8 cellular contexts compared by ENCODE assay signal in genomic region chr1:67400029-67400786, GRCh38. TPM values are rescaled to one million over a fixed set of nuclear protein-coding genes. Genes with fewer than 3 reads are reported as not detected.
DNase-seq lines count a peak whose midpoint lies in the region; ATAC-seq and TF ChIP-seq lines count a peak whose summit lies in the region.
"Not testable (repeated sequence)": the region's sequence is repeated elsewhere in the genome, so short reads cannot be mapped to it uniquely, and the experiment has no call there.

No MANE protein-coding gene starts in this region.

- not testable (repeated sequence) for H3K4me3 Mint-ChIP-seq in activated CD4-positive, alpha-beta T cell treated with anti-CD3 and anti-CD28 coated beads for 36 hours; activated T-helper 2 cell treated with anti-CD3 and anti-CD28 coated beads, Interferon-gamma antibody, Interleukin-2, Interleukin-4, amounts not matched to agents 10 μg/mL and 5 μg/mL and 100 μg/mL, durations not matched to agents 14 hours and 24 hours and 36 hours (ENCODE audit: low read depth); chondrocyte (ENCODE audit: unreplicated experiment)

- H3K27me3 ChIP-seq in PC-9 (ENCODE audit: insufficient read depth, low read depth), result not testable (repeated sequence)

- TF ChIP-seq CTCF in PC-9 (conservative IDR thresholded peaks at IDR 0.05); chondrocyte (IDR thresholded peaks at IDR 0.05): not testable (repeated sequence)

- H2AFZ ChIP-seq in PC-9, result not testable (repeated sequence)

- H3K27ac Mint-ChIP-seq in activated CD4-positive, alpha-beta T cell treated with anti-CD3 and anti-CD28 coated beads for 36 hours, result peak overlapping the region; percentile 67
- peak overlapping the region; percentile 55 for H3K27ac Mint-ChIP-seq in activated T-helper 2 cell treated with anti-CD3 and anti-CD28 coated beads, Interferon-gamma antibody, Interleukin-2, Interleukin-4, amounts not matched to agents 10 μg/mL and 5 μg/mL and 100 μg/mL, durations not matched to agents 14 hours and 24 hours and 36 hours
- peak overlapping the region; percentile 5 for H3K27ac Mint-ChIP-seq in chondrocyte (ENCODE audit: unreplicated experiment)

- not testable (repeated sequence) for H3K79me2 ChIP-seq in PC-9 (ENCODE audit: low read depth)

- H3K9me2 ChIP-seq in PC-9 (ENCODE audit: insufficient read depth), result not testable (repeated sequence)

- not testable (repeated sequence) for H3K36me3 ChIP-seq in PC-9 (ENCODE audit: low read depth)

- not testable (repeated sequence) for H3K4me1 ChIP-seq in PC-9 (replicated peaks; ENCODE audit: insufficient read depth)

- 0 out of 2 replicates have a peak overlapping the region, but pooled peaks have one; percentile 38 for H3K27ac ChIP-seq in PC-9

- CTCF ChIA-PET in PC-9 (lab: Charles Lee), result not testable (repeated sequence)
- CTCF ChIA-PET in activated CD4-positive, alpha-beta T cell treated with anti-CD3 and anti-CD28 coated beads for 36 hours (lab: Charles Lee), result interaction anchor here (0.6 to 0.7 kb wide), 2 partner anchors 102 to 114 kb away, joined by 3 read pairs; no protein-coding TSS in a partner anchor

- peaks cover 45% of the 10 kb centered on the region for H3F3A ChIP-seq in PC-9 (ENCODE audit: insufficient read depth, low read depth)

- peak; percentile 78 for ATAC-seq in activated CD4-positive, alpha-beta T cell treated with anti-CD3 and anti-CD28 coated beads for 36 hours

- H3K4me3 ChIP-seq in PC-9, result not testable (repeated sequence)

- H3K4me1 Mint-ChIP-seq in activated CD4-positive, alpha-beta T cell treated with anti-CD3 and anti-CD28 coated beads for 36 hours, result peaks cover 21% of the 10 kb centered on the region
- H3K4me1 Mint-ChIP-seq in activated T-helper 2 cell treated with anti-CD3 and anti-CD28 coated beads, Interferon-gamma antibody, Interleukin-2, Interleukin-4, amounts not matched to agents 10 μg/mL and 5 μg/mL and 100 μg/mL, durations not matched to agents 14 hours and 24 hours and 36 hours (ENCODE audit: low read depth), result peaks cover 11% of the 10 kb centered on the region
- not testable (repeated sequence) for H3K4me1 Mint-ChIP-seq in chondrocyte (ENCODE audit: low read depth)

- H3K9me3 ChIP-seq in PC-9 (ENCODE audit: insufficient read depth, low read depth), result not testable (repeated sequence)

- BruUV-seq in PC-9 (replicated peaks; lab: Mats Ljungman, UMichigan), result not testable (repeated sequence)

- peak overlapping the region; percentile 43 for H3K4me2 ChIP-seq in PC-9

- not testable (repeated sequence) for H3K27me3 Mint-ChIP-seq in activated CD4-positive, alpha-beta T cell treated with anti-CD3 and anti-CD28 coated beads for 36 hours; activated T-helper 2 cell treated with anti-CD3 and anti-CD28 coated beads, Interferon-gamma antibody, Interleukin-2, Interleukin-4, amounts not matched to agents 10 μg/mL and 5 μg/mL and 100 μg/mL, durations not matched to agents 14 hours and 24 hours and 36 hours (ENCODE audit: low read depth); chondrocyte (ENCODE audit: low read depth)

- H3K9me3 Mint-ChIP-seq in activated CD4-positive, alpha-beta T cell treated with anti-CD3 and anti-CD28 coated beads for 36 hours (ENCODE audit: low read depth); activated T-helper 2 cell treated with anti-CD3 and anti-CD28 coated beads, Interferon-gamma antibody, Interleukin-2, Interleukin-4, amounts not matched to agents 10 μg/mL and 5 μg/mL and 100 μg/mL, durations not matched to agents 14 hours and 24 hours and 36 hours; chondrocyte (ENCODE audit: low read depth): not testable (repeated sequence)

- not testable (repeated sequence) for H4K20me1 ChIP-seq in PC-9 (ENCODE audit: insufficient read depth)

- DNase-seq in H4 (ENCODE audit: low spot score), result peak; percentile 65
- DNase-seq in PC-9, result peak; percentile 57 to 82
- DNase-seq in activated CD4-positive, alpha-beta T cell treated with anti-CD3 and anti-CD28 coated beads for 36 hours, result peak; percentile 83
- not testable (repeated sequence) for DNase-seq in activated T-helper 2 cell treated with anti-CD3 and anti-CD28 coated beads, Interferon-gamma antibody, Interleukin-2, Interleukin-4, amounts not matched to agents 10 μg/mL and 5 μg/mL and 100 μg/mL, durations not matched to agents 14 hours and 24 hours and 36 hours (ENCODE audit: low spot score); chondrocyte (ENCODE audit: low spot score)
- DNase-seq in kidney tubule cell (ENCODE audit: low spot score), result peak; percentile 92
- DNase-seq in stimulated activated CD4-positive, alpha-beta T cell treated with anti-CD3 and anti-CD28 coated beads, Interleukin-12 subunit alpha, Interleukin-12 subunit beta, amount 100 ng/mL, for 48 hours (ENCODE audit: low read depth in 2 of 3, low spot score in 1 of 3), result peak; percentile 52 to 78 (median 68)
- DNase-seq in stimulated activated naive CD4-positive, alpha-beta T cell treated with Interleukin-2 at 50 U/mL for 16 hours (lab: John Stamatoyannopoulos, UW), result peak; percentile 54

- H3K36me3 Mint-ChIP-seq in activated CD4-positive, alpha-beta T cell treated with anti-CD3 and anti-CD28 coated beads for 36 hours (ENCODE audit: low read depth), result peaks cover 59% of the 10 kb centered on the region
- H3K36me3 Mint-ChIP-seq in activated T-helper 2 cell treated with anti-CD3 and anti-CD28 coated beads, Interferon-gamma antibody, Interleukin-2, Interleukin-4, amounts not matched to agents 10 μg/mL and 5 μg/mL and 100 μg/mL, durations not matched to agents 14 hours and 24 hours and 36 hours (ENCODE audit: low read depth), result peaks cover 73% of the 10 kb centered on the region
- not testable (repeated sequence) for H3K36me3 Mint-ChIP-seq in chondrocyte (ENCODE audit: low read depth)

- intact Hi-C loops in PC-9 (cut with micrococcal nuclease; ENCODE audit: unreplicated experiment), result not testable (repeated sequence)
- intact Hi-C loops in activated CD4-positive, alpha-beta T cell treated with anti-CD3 and anti-CD28 coated beads for 36 hours (cut with DNase I, micrococcal nuclease), result loop anchor here (1.0 to 5.0 kb wide), 3 partner anchors 63 to 168 kb away; no protein-coding TSS in a partner anchor
- intact Hi-C loops in activated T-helper 2 cell treated with anti-CD3 and anti-CD28 coated beads, Interferon-gamma antibody, Interleukin-2, Interleukin-4, amounts not matched to agents 10 μg/mL and 5 μg/mL and 100 μg/mL, durations not matched to agents 14 hours and 24 hours and 36 hours (cut with micrococcal nuclease), result loop anchor here (2.0 to 5.0 kb wide), 2 partner anchors 29 to 48 kb away; no protein-coding TSS in a partner anchor

- POLR2A ChIA-PET in PC-9 (lab: Charles Lee; ENCODE audit: unreplicated experiment), result interaction anchor here (0.6 kb wide), 1 partner anchor 28 kb away, joined by 4 read pairs; no protein-coding TSS in a partner anchor
- POLR2A ChIA-PET in activated CD4-positive, alpha-beta T cell treated with anti-CD3 and anti-CD28 coated beads for 36 hours (lab: Charles Lee), result interaction anchor here (0.6 to 0.9 kb wide), 3 partner anchors 9 to 60 kb away, joined by 3 to 4 read pairs (median 3); no protein-coding TSS in a partner anchor

RNA-seq across cellular contexts. Expression of gene SERBP1, which starts 30.0 kb away (rescaled TPM):
- 263 and 300 TPM in 2 replicates for total RNA-seq in H4 (2014; rRNA removed; shearing (Covaris generic))
- total RNA-seq in PC-9 (2021), result 312 and 339 TPM in 2 replicates
- 100 to 1,000 TPM; 433 to 510 TPM for total RNA-seq in activated CD4-positive, alpha-beta T cell treated with anti-CD3 and anti-CD28 coated beads for 36 hours
- total RNA-seq in activated T-helper 2 cell treated with anti-CD3 and anti-CD28 coated beads, Interferon-gamma antibody, Interleukin-2, Interleukin-4, amounts not matched to agents 10 μg/mL and 5 μg/mL and 100 μg/mL, durations not matched to agents 14 hours and 24 hours and 36 hours, result 484 and 491 TPM in 2 replicates
- total RNA-seq in chondrocyte, result 143 to 175 TPM (median 145 TPM) in 3 replicates

Comparison
In these comparisons a context has a peak if more than half of its experiments do, and no peak if none do; other contexts are left out.
1. H3K27ac Mint-ChIP-seq: peak in every context shown above with its lines; median percentile 67 in activated CD4-positive, alpha-beta T cell treated with anti-CD3 and anti-CD28 coated beads for 36 hours; 55 in activated T-helper 2 cell treated with anti-CD3 and anti-CD28 coated beads, Interferon-gamma antibody, Interleukin-2, Interleukin-4, amounts not matched to agents 10 μg/mL and 5 μg/mL and 100 μg/mL, durations not matched to agents 14 hours and 24 hours and 36 hours; 5 in chondrocyte.